In the genomic region with DNA sequence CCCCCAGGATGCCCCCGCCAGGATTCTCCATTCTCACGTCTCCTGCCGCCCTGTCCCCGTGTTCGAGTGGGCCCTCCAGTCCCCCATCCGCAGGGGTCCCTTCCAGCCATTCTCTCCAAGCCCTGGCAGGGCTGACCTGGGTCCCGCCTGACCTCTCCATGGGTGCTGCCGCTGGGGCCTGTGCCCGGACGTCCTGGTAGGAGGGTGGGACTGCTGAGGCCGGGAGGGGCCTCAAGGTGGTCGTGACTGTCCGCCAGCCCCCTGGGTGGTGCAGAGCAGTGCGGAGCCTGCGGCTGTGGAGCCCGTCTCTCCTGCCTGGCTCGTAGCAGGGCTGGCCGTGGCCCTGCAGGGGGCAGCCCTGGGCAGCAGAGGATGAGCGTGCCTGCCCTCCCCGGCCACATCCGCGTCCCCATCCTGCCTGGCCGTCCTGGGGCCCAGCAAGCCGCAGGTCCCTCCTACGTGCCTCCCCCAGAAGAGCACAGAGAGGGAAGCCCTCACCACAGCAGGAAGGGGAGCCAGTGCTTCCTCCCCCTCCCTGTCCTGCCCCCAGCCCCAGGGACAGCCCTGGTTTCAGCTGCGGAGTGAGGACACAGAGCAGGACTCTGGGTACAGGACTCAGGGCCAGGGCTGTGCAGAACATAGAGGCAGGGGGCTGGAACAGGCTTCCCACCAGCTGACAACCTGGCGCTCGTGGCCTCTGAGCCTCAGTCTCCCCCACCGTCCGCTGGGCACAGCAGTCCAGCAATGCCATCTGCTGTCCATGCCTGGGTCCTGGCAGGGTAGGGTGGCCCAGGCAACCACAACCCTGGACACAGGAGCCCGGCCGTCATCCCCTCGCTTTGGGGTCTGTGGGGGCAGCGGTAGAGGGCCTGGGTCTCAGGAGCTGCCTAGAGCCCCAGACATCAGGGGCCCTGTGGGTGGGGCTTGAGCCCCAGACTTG, we compare ENCODE assay signal across 9 cellular contexts. TPM values are rescaled to one million over a fixed set of nuclear protein-coding genes. Genes with fewer than 3 reads are reported as not detected.
A peak's percentile ranks its signal among the peaks of the same experiment; 100 is the strongest.
DNase-seq lines count a peak whose midpoint lies in the region; ATAC-seq and TF ChIP-seq lines count a peak whose summit lies in the region.
"Had no signal": no experiment of that assay in that cellular context is flagged by ENCODE, and none has a peak within 500 bp of the region (broad histone marks: within the 10 kb centered on the region; RNA-seq: fewer than 3 reads in every experiment).

No MANE protein-coding gene starts in this region.

- no peaks in the 10 kb centered on the region; the same call in none of the 2 replicates for H3K27me3 ChIP-seq in BJ (ENCODE audit: control insufficient read depth, insufficient read depth, low read length)
- no peaks in the 10 kb centered on the region for H3K27me3 ChIP-seq in effector memory CD4-positive, alpha-beta T cell (replicated peaks; ENCODE audit: control insufficient read depth, insufficient read depth, low read length, poor library complexity, severe bottlenecking)

- no peak overlapping the region for H3K27ac ChIP-seq in effector memory CD4-positive, alpha-beta T cell (ENCODE audit: insufficient read depth, low read length, poor library complexity, severe bottlenecking)

- H3K4me3 ChIP-seq in BJ (ENCODE audit: low read depth, low read length) = no peak overlapping the region
- H3K4me3 ChIP-seq in effector memory CD4-positive, alpha-beta T cell (ENCODE audit: insufficient read depth, low read depth, low read length, poor library complexity, severe bottlenecking) = no peak overlapping the region

- peak overlapping the region; percentile 33 for H3K27ac Mint-ChIP-seq in stimulated activated memory B cell treated with anti-CD40 and anti-IgM and Interleukin-4, amounts not matched to agents 10 μg/mL and 1 μg/mL and 100 μg/mL, for 72 hours

- peaks cover 14% of the 10 kb centered on the region for H3K4me1 ChIP-seq in effector memory CD4-positive, alpha-beta T cell (ENCODE audit: control insufficient read depth, insufficient read depth, low read length, poor library complexity, severe bottlenecking)

- H3K36me3 ChIP-seq in BJ (ENCODE audit: control insufficient read depth, insufficient read depth, low read length) = no peaks in the 10 kb centered on the region
- H3K36me3 ChIP-seq in effector memory CD4-positive, alpha-beta T cell (ENCODE audit: control insufficient read depth, insufficient read depth, low read length) = no peaks in the 10 kb centered on the region

- no peaks in the 10 kb centered on the region for H3K36me3 Mint-ChIP-seq in stimulated activated memory B cell treated with anti-CD40 and anti-IgM and Interleukin-4, amounts not matched to agents 10 μg/mL and 1 μg/mL and 100 μg/mL, for 72 hours

- DNase-seq in BJ (ENCODE audit: low read depth) (no peak), GM20000 (ENCODE audit: low spot score) (peak; percentile 90), NCI-H510A (lab: John Stamatoyannopoulos, UW) (peak; percentile 63), mucosa of gallbladder (ENCODE audit: low spot score) (peak; percentile 54)
- peak; percentile 9 to 41 for DNase-seq in activated CD8-positive, alpha-beta memory T cell treated with anti-CD3 and anti-CD28 coated beads for 1 hour (ENCODE audit: extremely low read depth in 1 of 2, low read depth in 1 of 2)
- peak; percentile 29 to 38 (median 32) for DNase-seq in effector memory CD4-positive, alpha-beta T cell

- peak; percentile 90 for TF ChIP-seq CTCF in BJ (IDR thresholded peaks at IDR 0.05; ENCODE audit: insufficient read depth, low read depth, low read length)
- TF ChIP-seq CTCF in GM20000 (IDR thresholded peaks at IDR 0.05; ENCODE audit: extremely low read depth, missing control alignments) = peak; percentile 79

- H3K9me3 Mint-ChIP-seq in stimulated activated memory B cell treated with anti-CD40 and anti-IgM and Interleukin-4, amounts not matched to agents 10 μg/mL and 1 μg/mL and 100 μg/mL, for 72 hours = no peaks in the 10 kb centered on the region

- H3K27me3 Mint-ChIP-seq in stimulated activated memory B cell treated with anti-CD40 and anti-IgM and Interleukin-4, amounts not matched to agents 10 μg/mL and 1 μg/mL and 100 μg/mL, for 72 hours = peaks cover 8% of the 10 kb centered on the region

- H3K4me1 Mint-ChIP-seq in stimulated activated memory B cell treated with anti-CD40 and anti-IgM and Interleukin-4, amounts not matched to agents 10 μg/mL and 1 μg/mL and 100 μg/mL, for 72 hours = peaks cover 17% of the 10 kb centered on the region

- ATAC-seq in stimulated activated memory B cell treated with anti-CD40 and anti-IgM and Interleukin-4, amounts not matched to agents 10 μg/mL and 1 μg/mL and 100 μg/mL, for 72 hours = peak; percentile 89
- no peak for ATAC-seq in HG03354 (IDR thresholded peaks at IDR 0.05; ENCODE audit: poor library complexity, severe bottlenecking, unreplicated experiment)

- POLR2A ChIA-PET in BJ (lab: Charles Lee) = no interaction called here

- CTCF ChIA-PET in BJ (lab: Yijun Ruan, JAX) = interaction anchor here (0.5 to 5.2 kb wide), 15 partner anchors 8 to 518 kb away, joined by 3 to 38 read pairs (median 4); no protein-coding TSS in a partner anchor

- H3K4me3 Mint-ChIP-seq in stimulated activated memory B cell treated with anti-CD40 and anti-IgM and Interleukin-4, amounts not matched to agents 10 μg/mL and 1 μg/mL and 100 μg/mL, for 72 hours = no peak overlapping the region

- H3K9me3 ChIP-seq in effector memory CD4-positive, alpha-beta T cell (ENCODE audit: control insufficient read depth, low read length) = peaks cover under 1% of the 10 kb centered on the region

RNA-seq across cellular contexts. Expression of gene GRIFIN, which starts 1.5 kb away (rescaled TPM):
- not detected in 2 replicates for polyA plus RNA-seq in BJ (2011; rRNA removed)
- polyA minus RNA-seq in BJ (2011; rRNA and poly(A)+ RNA removed) = not detected in 2 replicates
- total RNA-seq in mucosa of gallbladder = not detected
- total RNA-seq: skeletal muscle tissue had no signal

RNA-seq across cellular contexts. Expression of gene LFNG, which starts 41.9 kb away (rescaled TPM):
- polyA plus RNA-seq in BJ (2011; rRNA removed) = 2.0 and 3.1 TPM in 2 replicates
- polyA minus RNA-seq in BJ (2011; rRNA and poly(A)+ RNA removed) = 2.2 TPM in 2 replicates
- total RNA-seq in mucosa of gallbladder = 31.3 TPM
